ENCODE assay signal across 2 cellular contexts in genomic region chr2:199461455-199462166, GRCh38.
TF ChIP-seq lines count a peak whose summit lies in the region.

No MANE protein-coding gene starts in this region.

TF ChIP-seq in IMR-90, 13 proteins besides CTCF, POLR2A, EP300 and RAD21 (continued from another document):
- TF ChIP-seq BHLHE40 (IDR thresholded peaks at IDR 0.05; ENCODE audit: low read depth, low read length) (no peak), MXI1 (IDR thresholded peaks at IDR 0.05; ENCODE audit: borderline replicate concordance, low read depth, low read length) (no peak), ELK1 (IDR thresholded peaks at IDR 0.05; ENCODE audit: borderline replicate concordance, low read depth, low read length) (no peak), FOS (IDR thresholded peaks at IDR 0.05; ENCODE audit: low read depth, low read length) (no peak), CHD1 (IDR thresholded peaks at IDR 0.05; ENCODE audit: low read depth, low read length) (no peak), NFE2L2 (IDR thresholded peaks at IDR 0.05; ENCODE audit: low read depth, low read length) (no peak), CEBPB (IDR thresholded peaks at IDR 0.05; ENCODE audit: low read depth, low read length) (no peak)
- TF ChIP-seq, protein P1, sequence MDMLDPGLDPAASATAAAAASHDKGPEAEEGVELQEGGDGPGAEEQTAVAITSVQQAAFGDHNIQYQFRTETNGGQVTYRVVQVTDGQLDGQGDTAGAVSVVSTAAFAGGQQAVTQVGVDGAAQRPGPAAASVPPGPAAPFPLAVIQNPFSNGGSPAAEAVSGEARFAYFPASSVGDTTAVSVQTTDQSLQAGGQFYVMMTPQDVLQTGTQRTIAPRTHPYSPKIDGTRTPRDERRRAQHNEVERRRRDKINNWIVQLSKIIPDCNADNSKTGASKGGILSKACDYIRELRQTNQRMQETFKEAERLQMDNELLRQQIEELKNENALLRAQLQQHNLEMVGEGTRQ (IDR thresholded peaks at IDR 0.05; ENCODE audit: low read depth, low read length): no peak
TF ChIP-seq in IMR-90: peak in this region for 0.

TF ChIP-seq in HEK293T, 16 proteins besides CTCF, POLR2A, EP300 and RAD21 (continued from another document):
- TF ChIP-seq PKNOX1 (IDR thresholded peaks at IDR 0.05): no peak
- TF ChIP-seq FOXA1 (IDR thresholded peaks at IDR 0.05): no peak
- TF ChIP-seq HDGF (IDR thresholded peaks at IDR 0.05; ENCODE audit: borderline replicate concordance): no peak
- TF ChIP-seq NFRKB (IDR thresholded peaks at IDR 0.05): no peak
- no peak for TF ChIP-seq ZNF384 (IDR thresholded peaks at IDR 0.05)
- TF ChIP-seq FOXM1 (IDR thresholded peaks at IDR 0.05; ENCODE audit: borderline replicate concordance): no peak
- no peak for TF ChIP-seq SP1 (IDR thresholded peaks at IDR 0.05)
- no peak for TF ChIP-seq LEF1 (IDR thresholded peaks at IDR 0.05; ENCODE audit: borderline replicate concordance)
- TF ChIP-seq FOXK2 (IDR thresholded peaks at IDR 0.05): no peak
- TF ChIP-seq CTBP1 (IDR thresholded peaks at IDR 0.05; ENCODE audit: borderline replicate concordance): no peak
- TF ChIP-seq L3MBTL2 (conservative IDR thresholded peaks at IDR 0.05): no peak
